8 cellular contexts compared by ENCODE assay signal in genomic region chr15:67762610-67763368, GRCh38.
DNase-seq lines count a peak whose midpoint lies in the region; ATAC-seq lines count a peak whose summit lies in the region.

No MANE protein-coding gene starts in this region.

- ATAC-seq in HG03196 (IDR thresholded peaks at IDR 0.05; ENCODE audit: unreplicated experiment) = peak; percentile 71
- no peak for ATAC-seq in HG03457 (IDR thresholded peaks at IDR 0.05; ENCODE audit: unreplicated experiment)

- H3K9me3 Mint-ChIP-seq in activated T-helper 2 cell treated with anti-CD3 and anti-CD28 coated beads, Interferon-gamma antibody, Interleukin-2, Interleukin-4, amounts not matched to agents 10 μg/mL and 5 μg/mL and 100 μg/mL, durations not matched to agents 14 hours and 24 hours and 36 hours = no peaks in the 10 kb centered on the region

- DNase-seq in GM19238 (ENCODE audit: insufficient read length, low spot score) (peak; percentile 48), head of caudate nucleus (no peak), NCI-H187 treated with DMSO at 0.1 percent for 48 hours (lab: John Stamatoyannopoulos, UW) (no peak), retina (no peak)
- peak; percentile 39 for DNase-seq in activated T-helper 2 cell treated with anti-CD3 and anti-CD28 coated beads, Interferon-gamma antibody, Interleukin-2, Interleukin-4, amounts not matched to agents 10 μg/mL and 5 μg/mL and 100 μg/mL, durations not matched to agents 14 hours and 24 hours and 36 hours (ENCODE audit: low spot score)
- DNase-seq in stimulated activated CD4-positive, alpha-beta T cell treated with anti-CD3 and anti-CD28 coated beads, Interleukin-4, amount 100 ng/mL, for 1 hour = peak; percentile 51

- intact Hi-C loops in activated T-helper 2 cell treated with anti-CD3 and anti-CD28 coated beads, Interferon-gamma antibody, Interleukin-2, Interleukin-4, amounts not matched to agents 10 μg/mL and 5 μg/mL and 100 μg/mL, durations not matched to agents 14 hours and 24 hours and 36 hours (cut with micrococcal nuclease) = loop anchor here (2.0 kb wide), 1 partner anchor 18 kb away; no protein-coding TSS in a partner anchor
- intact Hi-C loops in head of caudate nucleus (cut with DNase I) = no loop called here

- H3K36me3 Mint-ChIP-seq in activated T-helper 2 cell treated with anti-CD3 and anti-CD28 coated beads, Interferon-gamma antibody, Interleukin-2, Interleukin-4, amounts not matched to agents 10 μg/mL and 5 μg/mL and 100 μg/mL, durations not matched to agents 14 hours and 24 hours and 36 hours (ENCODE audit: low read depth) = peaks cover 6% of the 10 kb centered on the region

- no peak overlapping the region for H3K4me3 Mint-ChIP-seq in activated T-helper 2 cell treated with anti-CD3 and anti-CD28 coated beads, Interferon-gamma antibody, Interleukin-2, Interleukin-4, amounts not matched to agents 10 μg/mL and 5 μg/mL and 100 μg/mL, durations not matched to agents 14 hours and 24 hours and 36 hours (ENCODE audit: low read depth)

- peaks cover 56% of the 10 kb centered on the region for H3K4me1 Mint-ChIP-seq in activated T-helper 2 cell treated with anti-CD3 and anti-CD28 coated beads, Interferon-gamma antibody, Interleukin-2, Interleukin-4, amounts not matched to agents 10 μg/mL and 5 μg/mL and 100 μg/mL, durations not matched to agents 14 hours and 24 hours and 36 hours (ENCODE audit: low read depth)

- peak overlapping the region; percentile 29 for H3K27ac Mint-ChIP-seq in activated T-helper 2 cell treated with anti-CD3 and anti-CD28 coated beads, Interferon-gamma antibody, Interleukin-2, Interleukin-4, amounts not matched to agents 10 μg/mL and 5 μg/mL and 100 μg/mL, durations not matched to agents 14 hours and 24 hours and 36 hours

- H3K27me3 Mint-ChIP-seq in activated T-helper 2 cell treated with anti-CD3 and anti-CD28 coated beads, Interferon-gamma antibody, Interleukin-2, Interleukin-4, amounts not matched to agents 10 μg/mL and 5 μg/mL and 100 μg/mL, durations not matched to agents 14 hours and 24 hours and 36 hours (ENCODE audit: low read depth) = peaks cover 3% of the 10 kb centered on the region

Comparison
In these comparisons a context has a peak if more than half of its experiments do, and no peak if none do; other contexts are left out.
1. DNase-seq: peak in GM19238 (single experiment), activated T-helper 2 cell treated with anti-CD3 and anti-CD28 coated beads, Interferon-gamma antibody, Interleukin-2, Interleukin-4, amounts not matched to agents 10 μg/mL and 5 μg/mL and 100 μg/mL, durations not matched to agents 14 hours and 24 hours and 36 hours (single experiment) and stimulated activated CD4-positive, alpha-beta T cell treated with anti-CD3 and anti-CD28 coated beads, Interleukin-4, amount 100 ng/mL, for 1 hour (single experiment); none in head of caudate nucleus (0 of 42), NCI-H187 treated with DMSO at 0.1 percent for 48 hours (single experiment) and retina (single experiment).